ENCODE assay signal across 30 cellular contexts in the genomic region with DNA sequence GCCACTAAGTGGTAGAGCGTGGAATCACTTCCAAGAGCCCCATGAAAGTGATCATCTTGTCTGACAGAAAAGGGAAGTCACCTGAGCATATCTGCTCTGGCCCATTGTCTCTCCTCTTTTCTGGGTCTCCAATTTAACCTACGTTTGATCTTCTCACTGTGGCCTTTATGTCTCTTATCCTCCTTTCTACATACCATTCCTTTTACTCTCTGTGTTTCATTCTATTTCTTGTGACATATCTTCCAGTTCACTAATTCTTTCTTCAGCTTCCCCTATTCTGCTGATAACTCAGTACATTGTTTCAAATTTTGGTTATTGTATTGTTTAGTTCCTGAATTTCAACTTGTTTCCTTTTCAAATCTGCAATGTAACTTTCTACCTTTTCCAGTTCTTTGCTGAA.
"Had no signal": no experiment of that assay in that cellular context is flagged by ENCODE, and none has a peak within 500 bp of the region (broad histone marks: within the 10 kb centered on the region; RNA-seq: fewer than 3 reads in every experiment).

No MANE protein-coding gene starts in this region.

- H3K27ac ChIP-seq: brain microvascular endothelial cell, epithelial cell of prostate, esophagus squamous epithelium, gastroesophageal sphincter, WERI-Rb-1 had no signal

- H3K27me3 Mint-ChIP-seq: activated CD8-positive, alpha-beta T cell treated with anti-CD3 and anti-CD28 coated beads for 36 hours; activated naive CD8-positive, alpha-beta T cell; activated T-helper 17 cell treated with anti-CD3 and anti-CD28 coated beads, Interleukin-2, amount 50 U/mL, for 72 hours had no signal

- ATAC-seq: activated CD4-positive, CD25-positive, alpha-beta regulatory T cell treated with anti-CD3 and anti-CD28 coated beads, Interleukin-2, amount 50 U/mL, for 24 hours; activated CD8-positive, alpha-beta T cell treated with anti-CD3 and anti-CD28 coated beads for 36 hours; activated T-cell treated with anti-CD3 and anti-CD28 coated beads, Interleukin-2, amount 50 U/mL, for 4 hours; activated T-helper 17 cell treated with anti-CD3 and anti-CD28 coated beads, Interleukin-2, amount 50 U/mL, for 72 hours; effector memory CD8-positive, alpha-beta T cell; gastroesophageal sphincter had no signal

- H3K4me3 ChIP-seq: esophagus squamous epithelium, gastroesophageal sphincter had no signal

- DNase-seq: activated B cell treated with CpG ODN at 0.5 μM for 24 hours; activated CD4-positive, alpha-beta T cell treated with anti-CD3 and anti-CD28 coated beads for 48 hours; activated CD4-positive, alpha-beta T cell treated with anti-CD3 and anti-CD28 coated beads, Interleukin-2, amount 50 U/mL, for 1 hour; activated CD4-positive, alpha-beta T cell treated with anti-CD3 and anti-CD28 coated beads, Interleukin-2, amount 50 U/mL, for 48 hours; activated CD8-positive, alpha-beta memory T cell treated with anti-CD3 and anti-CD28 coated beads for 24 hours; activated CD8-positive, alpha-beta T cell treated with anti-CD3 and anti-CD28 coated beads for 36 hours; activated effector memory CD4-positive, alpha-beta T cell treated with Interleukin-2 at 50 U/mL for 16 hours; activated gamma-delta T cell treated with Interleukin-2 at 50 U/mL for 16 hours; activated naive CD4-positive, alpha-beta T cell treated with anti-CD3 and anti-CD28 coated beads, Interleukin-2, amount 50 U/mL, for 16 hours; activated naive CD4-positive, alpha-beta T cell treated with Interleukin-2 at 50 U/mL for 16 hours; activated T-cell treated with anti-CD3 and anti-CD28 coated beads, Interleukin-2, amount 50 U/mL, for 4 hours; amniotic stem cell; anterior cingulate cortex; brain microvascular endothelial cell; cortex of kidney; dermis blood vessel endothelial cell; effector CD4-positive, alpha-beta T cell; effector memory CD8-positive, alpha-beta T cell; esophagus squamous epithelium; foreskin melanocyte; head of caudate nucleus; hippocampal formation; T1000; WERI-Rb-1 had no signal

- H3K4me3 Mint-ChIP-seq: activated B cell treated with CpG ODN at 0.5 μM for 24 hours; activated CD8-positive, alpha-beta T cell treated with anti-CD3 and anti-CD28 coated beads for 36 hours; activated naive CD8-positive, alpha-beta T cell; activated T-cell treated with anti-CD3 and anti-CD28 coated beads, Interleukin-2, amount 50 U/mL, for 4 hours; activated T-helper 17 cell treated with anti-CD3 and anti-CD28 coated beads, Interleukin-2, amount 50 U/mL, for 72 hours; effector memory CD8-positive, alpha-beta T cell; T-helper 2 cell treated with Interferon-gamma antibody and Interleukin-4, amounts not matched to agents 5 μg/mL and 100 μg/mL, for 36 hours had no signal

- H3K9me3 Mint-ChIP-seq: activated T-helper 17 cell treated with anti-CD3 and anti-CD28 coated beads, Interleukin-2, amount 50 U/mL, for 72 hours; effector memory CD8-positive, alpha-beta T cell had no signal

- H3K9me3 ChIP-seq: esophagus squamous epithelium had no signal

- H3K27me3 ChIP-seq: brain microvascular endothelial cell, esophagus squamous epithelium, gastroesophageal sphincter had no signal

- H3K4me1 ChIP-seq: esophagus squamous epithelium, gastroesophageal sphincter had no signal

- H3K27ac Mint-ChIP-seq: activated B cell treated with CpG ODN at 0.5 μM for 24 hours; activated CD8-positive, alpha-beta T cell treated with anti-CD3 and anti-CD28 coated beads for 36 hours; activated naive CD8-positive, alpha-beta T cell; activated T-helper 17 cell treated with anti-CD3 and anti-CD28 coated beads, Interleukin-2, amount 50 U/mL, for 72 hours; effector memory CD8-positive, alpha-beta T cell; T-helper 2 cell treated with Interferon-gamma antibody and Interleukin-4, amounts not matched to agents 5 μg/mL and 100 μg/mL, for 36 hours had no signal

- H3K36me3 ChIP-seq: brain microvascular endothelial cell, esophagus squamous epithelium, gastroesophageal sphincter, WERI-Rb-1 had no signal
